16 cellular contexts compared by ENCODE assay signal in the genomic region with DNA sequence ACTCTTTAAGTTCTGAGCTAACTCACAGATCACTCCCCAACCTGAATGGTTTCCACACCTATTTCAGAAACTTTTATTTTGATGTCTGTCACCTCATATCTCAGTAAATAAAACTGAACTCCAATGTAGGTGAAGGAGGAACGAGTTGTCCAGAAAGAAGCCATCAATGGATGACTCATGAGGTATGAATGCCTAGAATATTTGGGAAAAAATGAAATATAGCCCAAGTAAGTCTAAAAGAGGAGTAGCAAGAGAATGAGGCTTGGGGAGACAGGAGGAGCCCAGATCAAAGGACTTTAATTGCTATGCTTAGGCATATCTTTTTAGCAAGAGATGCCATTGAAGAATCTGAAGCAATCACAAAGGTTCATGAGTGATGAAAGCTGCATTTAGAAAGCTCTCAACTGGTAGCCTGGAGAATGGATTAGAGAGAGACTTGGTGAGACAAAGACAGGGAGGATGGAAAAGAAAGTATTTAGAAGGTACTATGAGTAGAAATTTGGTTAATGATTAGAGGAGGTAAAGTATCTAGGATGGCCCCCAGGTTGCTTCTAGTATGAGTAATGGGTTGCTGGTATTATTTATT. TPM values are rescaled to one million over a fixed set of nuclear protein-coding genes. Genes with fewer than 3 reads are reported as not detected.
DNase-seq lines count a peak whose midpoint lies in the region; ATAC-seq and TF ChIP-seq lines count a peak whose summit lies in the region.
"Had no signal": no experiment of that assay in that cellular context is flagged by ENCODE, and none has a peak within 500 bp of the region (broad histone marks: within the 10 kb centered on the region; RNA-seq: fewer than 3 reads in every experiment).

No MANE protein-coding gene starts in this region.

- peak overlapping the region; percentile 52 to 61 for H3K27ac Mint-ChIP-seq in activated naive CD4-positive, alpha-beta T cell treated with anti-CD3 and anti-CD28 coated beads, Interleukin-2, amount 50 U/mL, for 72 hours
- peak overlapping the region; percentile 73 for H3K27ac Mint-ChIP-seq in stimulated activated effector memory CD8-positive, alpha-beta T cell treated with anti-CD3 and anti-CD28 coated beads, Interleukin-12 subunit alpha, Interleukin-12 subunit beta, amount 100 ng/mL, for 72 hours
- no peak overlapping the region for H3K27ac Mint-ChIP-seq in activated T-helper 2 cell treated with anti-CD3 and anti-CD28 coated beads, Interferon-gamma antibody, Interleukin-2, Interleukin-4, amounts not matched to agents 10 μg/mL and 5 μg/mL and 100 μg/mL, durations not matched to agents 14 hours and 24 hours and 36 hours

- H3K27ac ChIP-seq in testis = no peak overlapping the region
- H3K27ac ChIP-seq: prostate gland had no signal

- TF ChIP-seq POLR2A in testis (IDR thresholded peaks at IDR 0.05) = no peak

- H3K36me3 ChIP-seq in testis (ENCODE audit: low read depth, missing control alignments) = no peaks in the 10 kb centered on the region
- peaks cover 17% of the 10 kb centered on the region for H3K36me3 ChIP-seq in MG63

- WGBS in testis, 2 donors = 31 to 36% methylated on average over 1 of the region's 1 CpG

- H3K27me3 Mint-ChIP-seq in activated T-helper 2 cell treated with anti-CD3 and anti-CD28 coated beads, Interferon-gamma antibody, Interleukin-2, Interleukin-4, amounts not matched to agents 10 μg/mL and 5 μg/mL and 100 μg/mL, durations not matched to agents 14 hours and 24 hours and 36 hours (ENCODE audit: low read depth) = no peaks in the 10 kb centered on the region
- H3K27me3 Mint-ChIP-seq: brain had no signal

- H3K36me3 Mint-ChIP-seq in activated naive CD4-positive, alpha-beta T cell treated with anti-CD3 and anti-CD28 coated beads, Interleukin-2, amount 50 U/mL, for 72 hours = peaks cover 13 to 25% of the 10 kb centered on the region in 2 donors
- H3K36me3 Mint-ChIP-seq in stimulated activated effector memory CD8-positive, alpha-beta T cell treated with anti-CD3 and anti-CD28 coated beads, Interleukin-12 subunit alpha, Interleukin-12 subunit beta, amount 100 ng/mL, for 72 hours = peaks cover 92% of the 10 kb centered on the region
- H3K36me3 Mint-ChIP-seq in activated T-helper 2 cell treated with anti-CD3 and anti-CD28 coated beads, Interferon-gamma antibody, Interleukin-2, Interleukin-4, amounts not matched to agents 10 μg/mL and 5 μg/mL and 100 μg/mL, durations not matched to agents 14 hours and 24 hours and 36 hours (ENCODE audit: low read depth) = peaks cover 52% of the 10 kb centered on the region

- no peaks in the 10 kb centered on the region for H3K9me3 ChIP-seq in testis
- H3K9me3 ChIP-seq in MG63 = no peaks in the 10 kb centered on the region
- H3K9me3 ChIP-seq: prostate gland had no signal

- H3K4me1 Mint-ChIP-seq in stimulated activated effector memory CD8-positive, alpha-beta T cell treated with anti-CD3 and anti-CD28 coated beads, Interleukin-12 subunit alpha, Interleukin-12 subunit beta, amount 100 ng/mL, for 72 hours = peaks cover 27% of the 10 kb centered on the region
- peaks cover 8% of the 10 kb centered on the region for H3K4me1 Mint-ChIP-seq in activated T-helper 2 cell treated with anti-CD3 and anti-CD28 coated beads, Interferon-gamma antibody, Interleukin-2, Interleukin-4, amounts not matched to agents 10 μg/mL and 5 μg/mL and 100 μg/mL, durations not matched to agents 14 hours and 24 hours and 36 hours (ENCODE audit: low read depth)
- H3K4me1 Mint-ChIP-seq: brain had no signal

- intact Hi-C loops in testis (cut with DNase I; ENCODE audit: low total_unique reads) = no loop called here
- intact Hi-C loops in activated T-helper 2 cell treated with anti-CD3 and anti-CD28 coated beads, Interferon-gamma antibody, Interleukin-2, Interleukin-4, amounts not matched to agents 10 μg/mL and 5 μg/mL and 100 μg/mL, durations not matched to agents 14 hours and 24 hours and 36 hours (cut with micrococcal nuclease) = no loop called here

- no peak for TF ChIP-seq CTCF in testis (IDR thresholded peaks at IDR 0.05)

- DNase-seq in activated naive CD4-positive, alpha-beta T cell treated with anti-CD3 and anti-CD28 coated beads, Interleukin-2, amount 50 U/mL, for 72 hours (ENCODE audit: low spot score in 2 of 2) = no peak
- DNase-seq in activated naive CD4-positive, alpha-beta T cell (lab: John Stamatoyannopoulos, UW) = no peak
- peak; percentile 4 for DNase-seq in SW480 (ENCODE audit: low spot score)
- DNase-seq in fibroblast of peridontal ligament (ENCODE audit: extremely low read depth) = peak; percentile 26
- DNase-seq in stimulated activated effector memory CD8-positive, alpha-beta T cell treated with anti-CD3 and anti-CD28 coated beads, Interleukin-12 subunit alpha, Interleukin-12 subunit beta, amount 100 ng/mL, for 72 hours (ENCODE audit: low spot score in 2 of 2) = no peak
- no peak for DNase-seq in testis
- DNase-seq in MG63 = no peak
- DNase-seq in activated T-helper 2 cell treated with anti-CD3 and anti-CD28 coated beads, Interferon-gamma antibody, Interleukin-2, Interleukin-4, amounts not matched to agents 10 μg/mL and 5 μg/mL and 100 μg/mL, durations not matched to agents 14 hours and 24 hours and 36 hours (ENCODE audit: low spot score) = no peak
- DNase-seq: activated CD4-positive, CD25-positive, alpha-beta regulatory T cell; activated T-cell treated with anti-CD3 and anti-CD28 coated beads, Interleukin-2, amount 50 U/mL, for 1 hour; NCI-H1417 treated with DMSO at 0.1 percent for 48 hours; NCI-H524 treated with DMSO at 0.1 percent for 48 hours; SHP77 treated with DMSO at 0.1 percent for 48 hours; stimulated activated CD4-positive, alpha-beta T cell treated with anti-CD3 and anti-CD28 coated beads, Interleukin-2, amount 100 ng/mL, for 24 hours had no signal

- ATAC-seq in activated naive CD4-positive, alpha-beta T cell treated with anti-CD3 and anti-CD28 coated beads, Interleukin-2, amount 50 U/mL, for 72 hours = no peak
- no peak for ATAC-seq in stimulated activated effector memory CD8-positive, alpha-beta T cell treated with anti-CD3 and anti-CD28 coated beads, Interleukin-12 subunit alpha, Interleukin-12 subunit beta, amount 100 ng/mL, for 72 hours

- no peak overlapping the region for H3K4me3 Mint-ChIP-seq in stimulated activated effector memory CD8-positive, alpha-beta T cell treated with anti-CD3 and anti-CD28 coated beads, Interleukin-12 subunit alpha, Interleukin-12 subunit beta, amount 100 ng/mL, for 72 hours
- H3K4me3 Mint-ChIP-seq in activated T-helper 2 cell treated with anti-CD3 and anti-CD28 coated beads, Interferon-gamma antibody, Interleukin-2, Interleukin-4, amounts not matched to agents 10 μg/mL and 5 μg/mL and 100 μg/mL, durations not matched to agents 14 hours and 24 hours and 36 hours (ENCODE audit: low read depth) = no peak overlapping the region
- H3K4me3 Mint-ChIP-seq: brain had no signal

- no peaks in the 10 kb centered on the region for H3K9me3 Mint-ChIP-seq in activated naive CD4-positive, alpha-beta T cell treated with anti-CD3 and anti-CD28 coated beads, Interleukin-2, amount 50 U/mL, for 72 hours
- H3K9me3 Mint-ChIP-seq in stimulated activated effector memory CD8-positive, alpha-beta T cell treated with anti-CD3 and anti-CD28 coated beads, Interleukin-12 subunit alpha, Interleukin-12 subunit beta, amount 100 ng/mL, for 72 hours = no peaks in the 10 kb centered on the region
- no peaks in the 10 kb centered on the region for H3K9me3 Mint-ChIP-seq in activated T-helper 2 cell treated with anti-CD3 and anti-CD28 coated beads, Interferon-gamma antibody, Interleukin-2, Interleukin-4, amounts not matched to agents 10 μg/mL and 5 μg/mL and 100 μg/mL, durations not matched to agents 14 hours and 24 hours and 36 hours
- H3K9me3 Mint-ChIP-seq: brain had no signal

- H3K4me3 ChIP-seq in testis (no peak overlapping the region), MG63 (no peak overlapping the region)
- H3K4me3 ChIP-seq: prostate gland had no signal

- H3K27me3 ChIP-seq in testis (no peaks in the 10 kb centered on the region), MG63 (no peaks in the 10 kb centered on the region)

- H3K4me1 ChIP-seq in testis = no peaks in the 10 kb centered on the region
- H3K4me1 ChIP-seq: prostate gland had no signal

RNA-seq across cellular contexts. Expression of gene NOCT, which starts 39.3 kb away (rescaled TPM):
- 10 to 100 TPM in 1 of 2 donors, 1 to 10 TPM in 1; 7.3 to 17.9 TPM for total RNA-seq in activated naive CD4-positive, alpha-beta T cell treated with anti-CD3 and anti-CD28 coated beads, Interleukin-2, amount 50 U/mL, for 72 hours
- 10 to 100 TPM; 19.0 to 19.3 TPM for total RNA-seq in testis
- polyA plus RNA-seq in testis (ENCODE audit: insufficient read depth, low read depth, low replicate concordance) = 7.7 TPM
- 3.8 and 11.9 TPM in 2 replicates for total RNA-seq in MG63 (2014; rRNA removed; shearing (Covaris generic); ENCODE audit: low replicate concordance)
- 20.3 and 22.1 TPM in 2 replicates for total RNA-seq in activated T-helper 2 cell treated with anti-CD3 and anti-CD28 coated beads, Interferon-gamma antibody, Interleukin-2, Interleukin-4, amounts not matched to agents 10 μg/mL and 5 μg/mL and 100 μg/mL, durations not matched to agents 14 hours and 24 hours and 36 hours

Comparison
In these comparisons a context has a peak if more than half of its experiments do, and no peak if none do; other contexts are left out.
1. DNase-seq: peak in SW480 (single experiment) and fibroblast of peridontal ligament (single experiment); none in activated naive CD4-positive, alpha-beta T cell treated with anti-CD3 and anti-CD28 coated beads, Interleukin-2, amount 50 U/mL, for 72 hours (0 of 2), activated naive CD4-positive, alpha-beta T cell (0 of 4), stimulated activated effector memory CD8-positive, alpha-beta T cell treated with anti-CD3 and anti-CD28 coated beads, Interleukin-12 subunit alpha, Interleukin-12 subunit beta, amount 100 ng/mL, for 72 hours (0 of 2), testis (single experiment), MG63 (single experiment) and activated T-helper 2 cell treated with anti-CD3 and anti-CD28 coated beads, Interferon-gamma antibody, Interleukin-2, Interleukin-4, amounts not matched to agents 10 μg/mL and 5 μg/mL and 100 μg/mL, durations not matched to agents 14 hours and 24 hours and 36 hours (single experiment).